1 cellular context compared by ENCODE assay signal in genomic region chr6:10640402-10640801, GRCh38.
TF ChIP-seq lines count a peak whose summit lies in the region.

No MANE protein-coding gene starts in this region.

TF ChIP-seq in K562, 482 proteins besides CTCF, POLR2A, EP300 and RAD21 (continued from another document):
- TF ChIP-seq MNT (conservative IDR thresholded peaks at IDR 0.05) (no peak), ETV5 (CRISPR knock-in tag; IDR thresholded peaks at IDR 0.05; ENCODE audit: low read depth) (no peak), POLR2AphosphoS5 (IDR thresholded peaks at IDR 0.05; ENCODE audit: control insufficient read depth, insufficient read depth, low read depth, low read length) (peak; percentile 55; the same call in 1 of the 2 replicates), ZNF253 (CRISPR knock-in tag; conservative IDR thresholded peaks at IDR 0.05) (no peak), JUND (IDR thresholded peaks at IDR 0.05; ENCODE audit: borderline replicate concordance, low read depth, low read length) (no peak), JUND (tag; IDR thresholded peaks at IDR 0.05; ENCODE audit: borderline replicate concordance, low read depth, low read length) (peak; percentile 72; the same call in 2 of the 3 replicates), CC2D1A (IDR thresholded peaks at IDR 0.05) (no peak; the same call in 1 of the 2 replicates), ZNF639 (CRISPR knock-in tag; conservative IDR thresholded peaks at IDR 0.05 in 1 of 2, IDR thresholded peaks at IDR 0.05 in 1 of 2) (0 out of 4 replicates have a peak, but pooled peaks of 1 of the 2 experiments have one; percentile 53), ELF4 (CRISPR knock-in tag; IDR thresholded peaks at IDR 0.05) (no peak), NCOR1 (IDR thresholded peaks at IDR 0.05) (peak; percentile 80), ZZZ3 (IDR thresholded peaks at IDR 0.05) (no peak), TCF3 (CRISPR knock-in tag; IDR thresholded peaks at IDR 0.05) (peak; percentile 86), PKNOX1 (IDR thresholded peaks at IDR 0.05) (peak; percentile 76), NFE2 (IDR thresholded peaks at IDR 0.05; ENCODE audit: low read depth) (peak; percentile 80), ATF3 (IDR thresholded peaks at IDR 0.05) (peak; percentile 61; the same call in 1 of the 2 replicates), ATF3 (CRISPR knock-in tag; conservative IDR thresholded peaks at IDR 0.05) (no peak), NFATC3 (IDR thresholded peaks at IDR 0.05) (no peak), GATAD2B (IDR thresholded peaks at IDR 0.05; ENCODE audit: borderline replicate concordance) (peak; percentile 69; the same call in 1 of the 2 replicates), ARID4B (CRISPR knock-in tag; IDR thresholded peaks at IDR 0.05) (no peak), EP400 (IDR thresholded peaks at IDR 0.05) (0 out of 2 replicates have a peak, but pooled peaks have one; percentile 24), BRD9 (IDR thresholded peaks at IDR 0.05; ENCODE audit: low read depth, partially characterized antibody) (no peak), ZNF830 (CRISPR knock-in tag; IDR thresholded peaks at IDR 0.05) (no peak), ZNF395 (CRISPR knock-in tag; IDR thresholded peaks at IDR 0.05) (0 out of 2 replicates have a peak, but pooled peaks have one; percentile 47), ZNF174 (CRISPR knock-in tag; IDR thresholded peaks at IDR 0.05) (no peak), MAFG (tag; conservative IDR thresholded peaks at IDR 0.05) (peak; percentile 79), PYGO2 (tag; IDR thresholded peaks at IDR 0.05) (no peak), MXI1 (IDR thresholded peaks at IDR 0.05; ENCODE audit: low read depth, low read length) (no peak), SOX6 (IDR thresholded peaks at IDR 0.05) (peak; percentile 65; the same call in 1 of the 2 replicates), ATF4 (CRISPR knock-in tag; IDR thresholded peaks at IDR 0.05) (no peak)
